ENCODE assay signal across 18 cellular contexts in genomic region chr1:205043866-205044265, GRCh38. TPM values are rescaled to one million over a fixed set of nuclear protein-coding genes. Genes with fewer than 3 reads are reported as not detected.
"Had no signal": no experiment of that assay in that cellular context is flagged by ENCODE, and none has a peak within 500 bp of the region (broad histone marks: within the 10 kb centered on the region; RNA-seq: fewer than 3 reads in every experiment).

No MANE protein-coding gene starts in this region.

- H3K36me3 ChIP-seq: SJCRH30, tibial artery had no signal

- H3K36me3 Mint-ChIP-seq: activated naive CD4-positive, alpha-beta T cell treated with anti-CD3 and anti-CD28 coated beads, Interleukin-2, amount 50 U/mL, for 72 hours; natural killer cell treated with Interleukin-12 subunit alpha and Interleukin-12 subunit beta and Interleukin-15 and Interleukin-18, amount 100 ng/mL, for 72 hours had no signal

- ATAC-seq: activated CD8-positive, alpha-beta T cell treated with anti-CD3 and anti-CD28 coated beads for 36 hours; activated naive CD4-positive, alpha-beta T cell treated with anti-CD3 and anti-CD28 coated beads, Interleukin-2, amount 50 U/mL, for 72 hours; natural killer cell treated with Interleukin-12 subunit alpha and Interleukin-12 subunit beta and Interleukin-15 and Interleukin-18, amount 100 ng/mL, for 72 hours; T-helper 17 cell had no signal

- H3K9me3 ChIP-seq: SJCRH30, tibial artery had no signal

- H3K27ac ChIP-seq: hepatocyte, SJCRH30, tibial artery had no signal

- H3K79me2 ChIP-seq: hepatocyte had no signal

- H3K9me3 Mint-ChIP-seq: activated CD8-positive, alpha-beta T cell treated with anti-CD3 and anti-CD28 coated beads for 36 hours; activated naive CD4-positive, alpha-beta T cell treated with anti-CD3 and anti-CD28 coated beads, Interleukin-2, amount 50 U/mL, for 72 hours; natural killer cell treated with Interleukin-12 subunit alpha and Interleukin-12 subunit beta and Interleukin-15 and Interleukin-18, amount 100 ng/mL, for 72 hours had no signal

- H3K4me3 ChIP-seq: hepatocyte, tibial artery had no signal

- H3K4me1 Mint-ChIP-seq: T-helper 17 cell had no signal

- H3K4me3 Mint-ChIP-seq: activated CD8-positive, alpha-beta T cell treated with anti-CD3 and anti-CD28 coated beads for 36 hours; natural killer cell treated with Interleukin-12 subunit alpha and Interleukin-12 subunit beta and Interleukin-15 and Interleukin-18, amount 100 ng/mL, for 72 hours; T-helper 17 cell had no signal

- DNase-seq: activated CD4-positive, alpha-beta T cell treated with anti-CD3 and anti-CD28 coated beads for 4 hours; activated CD8-positive, alpha-beta T cell treated with anti-CD3 and anti-CD28 coated beads for 36 hours; activated gamma-delta T cell; activated T-cell treated with anti-CD3 and anti-CD28 coated beads, Interleukin-2, amount 50 U/mL, for 48 hours; amygdala; kidney glomerular epithelial cell; SJCRH30; stimulated activated CD4-positive, alpha-beta T cell treated with anti-CD3 and anti-CD28 coated beads, Interleukin-2, amount 100 ng/mL, for 24 hours; T-helper 17 cell; tibial artery had no signal

- H3K27ac Mint-ChIP-seq: activated CD8-positive, alpha-beta T cell treated with anti-CD3 and anti-CD28 coated beads for 36 hours; activated naive CD4-positive, alpha-beta T cell treated with anti-CD3 and anti-CD28 coated beads, Interleukin-2, amount 50 U/mL, for 72 hours; natural killer cell treated with Interleukin-12 subunit alpha and Interleukin-12 subunit beta and Interleukin-15 and Interleukin-18, amount 100 ng/mL, for 72 hours; T-helper 17 cell had no signal

RNA-seq across cellular contexts. Expression of gene CNTN2, which starts 0.9 kb away (rescaled TPM):
- total RNA-seq: activated CD8-positive, alpha-beta T cell treated with anti-CD3 and anti-CD28 coated beads for 36 hours; activated naive CD4-positive, alpha-beta T cell treated with anti-CD3 and anti-CD28 coated beads, Interleukin-2, amount 50 U/mL, for 72 hours; chondrocyte; dermis microvascular lymphatic vessel endothelial cell; mesenteric fat pad; natural killer cell treated with Interleukin-12 subunit alpha and Interleukin-12 subunit beta and Interleukin-15 and Interleukin-18, amount 100 ng/mL, for 72 hours; osteoblast; pulmonary artery endothelial cell; T-helper 17 cell had no signal
- polyA plus RNA-seq: hepatocyte had no signal

RNA-seq across cellular contexts. Expression of gene TMEM81, which starts 40.4 kb away (rescaled TPM):
- polyA plus RNA-seq: hepatocyte had no signal
